ENCODE assay signal across 9 cellular contexts in genomic region chr2:1887915-1888314, GRCh38.
DNase-seq lines count a peak whose midpoint lies in the region; ATAC-seq and TF ChIP-seq lines count a peak whose summit lies in the region.
"Had no signal": no experiment of that assay in that cellular context is flagged by ENCODE, and none has a peak within 500 bp of the region (broad histone marks: within the 10 kb centered on the region; RNA-seq: fewer than 3 reads in every experiment).

No MANE protein-coding gene starts in this region.

- no peak overlapping the region for H3K27ac Mint-ChIP-seq in nephron progenitor cell

- H3K36me3 Mint-ChIP-seq in nephron progenitor cell (ENCODE audit: low read depth): no peaks in the 10 kb centered on the region

- no peak overlapping the region for H3K27ac ChIP-seq in brain microvascular endothelial cell

- in situ Hi-C loops in brain microvascular endothelial cell (cut with HindIII; ENCODE audit: low pct_ligation_motif_present, low sequenced_read_pairs): no loop called here

- DNase-seq in GM12864 (ENCODE audit: low read depth) (no peak), M059J (ENCODE audit: low read depth) (peak; percentile 15), brain microvascular endothelial cell (no peak), nephron progenitor cell (no peak), cerebellum (ENCODE audit: low spot score) (no peak), HK-2 (ENCODE audit: unreplicated experiment) (no peak)
- DNase-seq: activated CD4-positive, alpha-beta T cell treated with anti-CD3 and anti-CD28 coated beads for 4 hours; HCEC 1CT had no signal

- H3K9me3 Mint-ChIP-seq in nephron progenitor cell: no peaks in the 10 kb centered on the region

- no peak overlapping the region for H3K4me3 Mint-ChIP-seq in nephron progenitor cell

- peaks cover 9% of the 10 kb centered on the region for H3K4me1 Mint-ChIP-seq in nephron progenitor cell

- H3K27me3 ChIP-seq in brain microvascular endothelial cell (replicated peaks): no peaks in the 10 kb centered on the region

- no peak for ATAC-seq in GM18517 (IDR thresholded peaks at IDR 0.05; ENCODE audit: unreplicated experiment)

- H3K4me3 ChIP-seq in GM12864 (ENCODE audit: low read depth, low read length): no peak overlapping the region
- H3K4me3 ChIP-seq in brain microvascular endothelial cell (ENCODE audit: low read depth, low read length): no peak overlapping the region

- TF ChIP-seq CTCF in GM12864 (IDR thresholded peaks at IDR 0.05; ENCODE audit: low read depth, low read length, missing control alignments) (peak; percentile 21), brain microvascular endothelial cell (IDR thresholded peaks at IDR 0.05; ENCODE audit: low read depth, low read length, missing control alignments) (peak; percentile 60), nephron progenitor cell (IDR thresholded peaks at IDR 0.05) (peak; percentile 40)

- H3K27me3 Mint-ChIP-seq in nephron progenitor cell (ENCODE audit: low read depth, poor library complexity): peaks cover 43% of the 10 kb centered on the region

- H3K36me3 ChIP-seq in brain microvascular endothelial cell (replicated peaks): no peaks in the 10 kb centered on the region
